Comparison of ENCODE assay signal across 9 cellular contexts in the genomic region with DNA sequence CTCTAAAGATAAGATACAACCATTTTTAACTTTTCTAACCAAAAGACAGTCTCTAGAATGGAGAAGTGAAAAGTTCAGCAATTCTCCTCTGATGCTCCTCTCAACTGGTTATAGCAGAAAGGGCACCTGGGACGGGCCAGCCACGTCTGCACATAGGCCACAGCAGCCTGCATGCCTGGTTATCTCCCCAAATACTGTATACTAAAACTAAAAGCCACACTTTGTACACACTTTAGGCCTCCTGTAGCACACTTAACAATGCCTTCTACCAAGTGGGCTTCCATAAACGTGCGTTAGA.
DNase-seq lines count a peak whose midpoint lies in the region; ATAC-seq and TF ChIP-seq lines count a peak whose summit lies in the region.
"Had no signal": no experiment of that assay in that cellular context is flagged by ENCODE, and none has a peak within 500 bp of the region (broad histone marks: within the 10 kb centered on the region; RNA-seq: fewer than 3 reads in every experiment).

No MANE protein-coding gene starts in this region.

- H3K9me3 ChIP-seq in CD8-positive, alpha-beta T cell (ENCODE audit: low read length), result no peaks in the 10 kb centered on the region
- H3K9me3 ChIP-seq in Peyer's patch, result no peaks in the 10 kb centered on the region
- H3K9me3 ChIP-seq in right atrium auricular region, result no peaks in the 10 kb centered on the region
- H3K9me3 ChIP-seq: left lung had no signal

- H3K36me3 ChIP-seq in CD8-positive, alpha-beta T cell (ENCODE audit: insufficient read depth, low read length), result peaks cover 29% of the 10 kb centered on the region
- H3K36me3 ChIP-seq in Peyer's patch (no peaks in the 10 kb centered on the region), right atrium auricular region (no peaks in the 10 kb centered on the region)
- H3K36me3 ChIP-seq: left lung had no signal

- no peak for TF ChIP-seq CTCF in CD8-positive, alpha-beta T cell (IDR thresholded peaks at IDR 0.05)
- TF ChIP-seq CTCF in Peyer's patch (IDR thresholded peaks at IDR 0.05) (no peak), right atrium auricular region (IDR thresholded peaks at IDR 0.05) (no peak)

- no peak for DNase-seq in CD8-positive, alpha-beta T cell
- DNase-seq in GM19238 (ENCODE audit: insufficient read length, low spot score) (peak; percentile 11), Peyer's patch (peak in 2 of 3 donors; percentile 73), glomerular visceral epithelial cell (ENCODE audit: extremely low spot score) (no peak), DMS153 (lab: John Stamatoyannopoulos, UW) (no peak), right atrium auricular region (ENCODE audit: low spot score) (no peak)
- DNase-seq in stimulated activated naive CD4-positive, alpha-beta T cell treated with Interleukin-2 at 50 U/mL for 16 hours (lab: John Stamatoyannopoulos, UW), result no peak
- DNase-seq: left lung had no signal

- no peak for TF ChIP-seq POLR2A in Peyer's patch (IDR thresholded peaks at IDR 0.05)

- no peak overlapping the region for H3K27ac ChIP-seq in CD8-positive, alpha-beta T cell (ENCODE audit: low read depth, low read length)
- H3K27ac ChIP-seq in Peyer's patch (peak overlapping the region in 2 of 4 donors; percentile 73 to 75), right atrium auricular region (no peak overlapping the region)
- H3K27ac ChIP-seq: left lung had no signal

- H3K9me3 Mint-ChIP-seq in CD8-positive, alpha-beta T cell, result peaks cover 2% of the 10 kb centered on the region

- H3K27ac Mint-ChIP-seq in CD8-positive, alpha-beta T cell, result peak overlapping the region; percentile 76

- POLR2A ChIA-PET in CD8-positive, alpha-beta T cell (lab: Charles Lee), result interaction anchor here (0.8 kb wide), 1 partner anchor 10 kb away, joined by 4 read pairs; no protein-coding TSS in a partner anchor

- no peaks in the 10 kb centered on the region for H3K27me3 Mint-ChIP-seq in CD8-positive, alpha-beta T cell (ENCODE audit: low read depth)

- no peak overlapping the region for H3K4me3 Mint-ChIP-seq in CD8-positive, alpha-beta T cell

- H3K4me1 Mint-ChIP-seq in CD8-positive, alpha-beta T cell (ENCODE audit: low read depth), result peaks cover 81% of the 10 kb centered on the region

- H3K4me3 ChIP-seq in CD8-positive, alpha-beta T cell (ENCODE audit: low read depth, low read length), result no peak overlapping the region
- H3K4me3 ChIP-seq in Peyer's patch (no peak overlapping the region), right atrium auricular region (no peak overlapping the region)
- H3K4me3 ChIP-seq: left lung had no signal

- peaks cover 68% of the 10 kb centered on the region for H3K36me3 Mint-ChIP-seq in CD8-positive, alpha-beta T cell

- no peaks in the 10 kb centered on the region for H3K27me3 ChIP-seq in CD8-positive, alpha-beta T cell (ENCODE audit: insufficient read depth, low read length)
- H3K27me3 ChIP-seq in Peyer's patch (no peaks in the 10 kb centered on the region), right atrium auricular region (no peaks in the 10 kb centered on the region)
- H3K27me3 ChIP-seq: left lung had no signal

- no peak for ATAC-seq in CD8-positive, alpha-beta T cell
- peak; percentile 69 for ATAC-seq in HG02938 (IDR thresholded peaks at IDR 0.05; ENCODE audit: unreplicated experiment)
- ATAC-seq: left lung had no signal

- peaks cover 69% of the 10 kb centered on the region for H3K4me1 ChIP-seq in CD8-positive, alpha-beta T cell (ENCODE audit: insufficient read depth, low read length)
- peaks cover 0 to 13% (median 0%) of the 10 kb centered on the region in 4 donors for H3K4me1 ChIP-seq in Peyer's patch
- no peaks in the 10 kb centered on the region for H3K4me1 ChIP-seq in right atrium auricular region
- H3K4me1 ChIP-seq: left lung had no signal

- intact Hi-C loops in CD8-positive, alpha-beta T cell (cut with DNase I, micrococcal nuclease), result loop anchor here in 1 of 2 experiments (5.0 kb wide), 1 partner anchor 36 kb away; no protein-coding TSS in a partner anchor

- CTCF ChIA-PET in CD8-positive, alpha-beta T cell (lab: Charles Lee), result interaction anchor here (1.1 to 1.6 kb wide), 3 partner anchors 11 to 21 kb away, joined by 3 to 5 read pairs (median 4); no protein-coding TSS in a partner anchor

Comparison
In these comparisons a context has a peak if more than half of its experiments do, and no peak if none do; other contexts are left out.
1. DNase-seq: peak in GM19238 (single experiment) and Peyer's patch (2 of 3); none in CD8-positive, alpha-beta T cell (0 of 7), glomerular visceral epithelial cell (single experiment), stimulated activated naive CD4-positive, alpha-beta T cell treated with Interleukin-2 at 50 U/mL for 16 hours (single experiment), DMS153 (single experiment) and right atrium auricular region (single experiment).